ENCODE assay signal across 1 cellular context in genomic region chr17:30116661-30117547, GRCh38.
TF ChIP-seq lines count a peak whose summit lies in the region.

NSRP1 (plus strand) TSS chr17:30116816; CDS start chr17:30116844, 28 bp downstream.

TF ChIP-seq in GM23338, 12 proteins besides CTCF, POLR2A, EP300 and RAD21:
- TF ChIP-seq ZNF331 (CRISPR knock-in tag; IDR thresholded peaks at IDR 0.05; ENCODE audit: low read depth) (no peak), ZNF462 (CRISPR knock-in tag; IDR thresholded peaks at IDR 0.05) (no peak), ZNF114 (CRISPR knock-in tag; IDR thresholded peaks at IDR 0.05) (no peak), EZH2phosphoT487 (IDR thresholded peaks at IDR 0.05; ENCODE audit: unreplicated experiment) (no peak), NANOG (IDR thresholded peaks at IDR 0.05; ENCODE audit: borderline replicate concordance) (no peak), STAT1 (IDR thresholded peaks at IDR 0.05; ENCODE audit: unreplicated experiment) (no peak), JUNB (IDR thresholded peaks at IDR 0.05; ENCODE audit: unreplicated experiment) (no peak), CREB1 (CRISPR knock-in tag; IDR thresholded peaks at IDR 0.05; ENCODE audit: low read depth) (peak; percentile 92), REST (IDR thresholded peaks at IDR 0.05; ENCODE audit: unreplicated experiment) (peak; percentile 32), POLR2AphosphoS5 (IDR thresholded peaks at IDR 0.05; ENCODE audit: low read depth) (peak; percentile 98), EZH2 (IDR thresholded peaks at IDR 0.05; ENCODE audit: low read depth, unreplicated experiment) (no peak)
- TF ChIP-seq, protein P1, sequence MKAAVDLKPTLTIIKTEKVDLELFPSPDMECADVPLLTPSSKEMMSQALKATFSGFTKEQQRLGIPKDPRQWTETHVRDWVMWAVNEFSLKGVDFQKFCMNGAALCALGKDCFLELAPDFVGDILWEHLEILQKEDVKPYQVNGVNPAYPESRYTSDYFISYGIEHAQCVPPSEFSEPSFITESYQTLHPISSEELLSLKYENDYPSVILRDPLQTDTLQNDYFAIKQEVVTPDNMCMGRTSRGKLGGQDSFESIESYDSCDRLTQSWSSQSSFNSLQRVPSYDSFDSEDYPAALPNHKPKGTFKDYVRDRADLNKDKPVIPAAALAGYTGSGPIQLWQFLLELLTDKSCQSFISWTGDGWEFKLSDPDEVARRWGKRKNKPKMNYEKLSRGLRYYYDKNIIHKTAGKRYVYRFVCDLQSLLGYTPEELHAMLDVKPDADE (IDR thresholded peaks at IDR 0.05) = no peak
